1 cellular context compared by ENCODE assay signal in genomic region chr2:131492418-131493198, GRCh38.
TF ChIP-seq lines count a peak whose summit lies in the region.

No MANE protein-coding gene starts in this region.

TF ChIP-seq in H1, 55 proteins besides CTCF, POLR2A, EP300 and RAD21:
- TF ChIP-seq NANOG (IDR thresholded peaks at IDR 0.05; ENCODE audit: insufficient read depth, low read depth, low read length, poor library complexity, severe bottlenecking) (no peak), CBX8 (IDR thresholded peaks at IDR 0.05; ENCODE audit: borderline replicate concordance, low read depth, low read length) (no peak), HDAC6 (IDR thresholded peaks at IDR 0.05; ENCODE audit: low read depth, low read length) (no peak), SAP30 (IDR thresholded peaks at IDR 0.05; ENCODE audit: insufficient read depth, insufficient replicate concordance, low read length) (no peak), BACH1 (IDR thresholded peaks at IDR 0.05; ENCODE audit: low read length) (no peak), HDAC2 (IDR thresholded peaks at IDR 0.05; ENCODE audit: borderline replicate concordance in 1 of 2, low read depth in 2 of 2, low read length in 2 of 2) (peak in 1 of 2 experiments; percentile 71; a peak in 1 of 4 replicates), CHD1 (IDR thresholded peaks at IDR 0.05; ENCODE audit: low read depth, low read length) (no peak), BRCA1 (IDR thresholded peaks at IDR 0.05; ENCODE audit: low read depth, low read length) (no peak), FOSL1 (IDR thresholded peaks at IDR 0.05; ENCODE audit: insufficient read depth, low read depth, low read length) (no peak), EZH2 (IDR thresholded peaks at IDR 0.05; ENCODE audit: low read depth, low read length, severe bottlenecking) (no peak), ATF3 (IDR thresholded peaks at IDR 0.05; ENCODE audit: insufficient read depth, low read depth, low read length) (peak; percentile 70; the same call in 1 of the 2 replicates), GTF2F1 (IDR thresholded peaks at IDR 0.05; ENCODE audit: borderline replicate concordance, low read depth, low read length) (no peak), SIN3A (conservative IDR thresholded peaks at IDR 0.05 in 1 of 2, IDR thresholded peaks at IDR 0.05 in 1 of 2; ENCODE audit: low read depth in 1 of 2, low read length in 2 of 2) (no peak; a peak in 1 of 4 replicates), EGR1 (IDR thresholded peaks at IDR 0.05; ENCODE audit: borderline replicate concordance, low read depth, low read length) (no peak), SP2 (IDR thresholded peaks at IDR 0.05; ENCODE audit: low read length) (no peak), PHF8 (conservative IDR thresholded peaks at IDR 0.05; ENCODE audit: low read depth, low read length) (peak; percentile 82; the same call in 1 of the 2 replicates), MAX (IDR thresholded peaks at IDR 0.05) (peak; percentile 30), CTBP2 (IDR thresholded peaks at IDR 0.05; ENCODE audit: borderline replicate concordance, insufficient read depth, insufficient read length, low read length) (no peak), KDM1A (IDR thresholded peaks at IDR 0.05; ENCODE audit: borderline replicate concordance, low read length) (no peak), KDM4A (IDR thresholded peaks at IDR 0.05; ENCODE audit: low read depth, low read length, severe bottlenecking) (peak; percentile 88), RNF2 (IDR thresholded peaks at IDR 0.05; ENCODE audit: borderline replicate concordance, low read depth, low read length, missing control alignments, poor library complexity, severe bottlenecking) (no peak), SP4 (IDR thresholded peaks at IDR 0.05; ENCODE audit: low read length) (no peak), POU5F1 (IDR thresholded peaks at IDR 0.05; ENCODE audit: low read depth, low read length) (no peak), SIRT6 (IDR thresholded peaks at IDR 0.05; ENCODE audit: low read length) (no peak), E2F6 (IDR thresholded peaks at IDR 0.05) (peak; percentile 85), BCL11A (IDR thresholded peaks at IDR 0.05; ENCODE audit: low read depth in 2 of 2, low read length in 2 of 2) (no peak), TAF7 (optimal IDR thresholded peaks at IDR 0.05; ENCODE audit: borderline replicate concordance, low read depth, low read length) (peak; percentile 79), CEBPB (IDR thresholded peaks at IDR 0.05; ENCODE audit: low read depth, low read length) (no peak), YY1 (IDR thresholded peaks at IDR 0.05; ENCODE audit: low read depth, low read length) (peak; percentile 93), SRF (IDR thresholded peaks at IDR 0.05; ENCODE audit: low read depth, low read length) (peak; percentile 68; the same call in 1 of the 2 replicates), SIX5 (IDR thresholded peaks at IDR 0.05; ENCODE audit: low read depth, low read length) (no peak), NRF1 (IDR thresholded peaks at IDR 0.05; ENCODE audit: low read depth, low read length) (no peak), RFX5 (IDR thresholded peaks at IDR 0.05; ENCODE audit: borderline replicate concordance, low read depth, low read length) (no peak), JUN (IDR thresholded peaks at IDR 0.05; ENCODE audit: low read depth, low read length) (no peak), CBX5 (IDR thresholded peaks at IDR 0.05; ENCODE audit: low read depth, low read length) (no peak), TEAD4 (IDR thresholded peaks at IDR 0.05; ENCODE audit: low read depth, low read length) (peak; percentile 23; the same call in 1 of the 2 replicates), KDM5A (IDR thresholded peaks at IDR 0.05; ENCODE audit: low read length) (peak; percentile 94; the same call in 1 of the 2 replicates), JUND (IDR thresholded peaks at IDR 0.05; ENCODE audit: low read length) (no peak; the same call in 1 of the 2 replicates), RXRA (IDR thresholded peaks at IDR 0.05; ENCODE audit: insufficient read depth, low read depth, low read length) (no peak), SP1 (IDR thresholded peaks at IDR 0.05; ENCODE audit: low read depth, low read length) (peak; percentile 52; the same call in 1 of the 2 replicates), POLR2AphosphoS5 (IDR thresholded peaks at IDR 0.05; ENCODE audit: low read depth, low read length) (peak; percentile 71), ATF2 (IDR thresholded peaks at IDR 0.05; ENCODE audit: low read length) (no peak), USF2 (IDR thresholded peaks at IDR 0.05; ENCODE audit: low read length) (no peak), TBP (IDR thresholded peaks at IDR 0.05; ENCODE audit: low read depth, low read length) (peak; percentile 79), MAFK (IDR thresholded peaks at IDR 0.05; ENCODE audit: low read depth, low read length) (no peak), ASH2L (IDR thresholded peaks at IDR 0.05; ENCODE audit: low read length) (peak; percentile 33), CREB1 (IDR thresholded peaks at IDR 0.05) (peak; percentile 96), TAF1 (IDR thresholded peaks at IDR 0.05; ENCODE audit: low read depth, low read length) (peak; percentile 89), CHD7 (IDR thresholded peaks at IDR 0.05; ENCODE audit: insufficient replicate concordance, low read length) (no peak), GABPA (IDR thresholded peaks at IDR 0.05; ENCODE audit: borderline replicate concordance, insufficient read depth, low read length) (no peak), ZNF274 (IDR thresholded peaks at IDR 0.05; ENCODE audit: borderline replicate concordance, extremely low read depth, low read length) (no peak), CHD2 (IDR thresholded peaks at IDR 0.05; ENCODE audit: low read length) (0 out of 2 replicates have a peak, but pooled peaks have one; percentile 15), RBBP5 (IDR thresholded peaks at IDR 0.05; ENCODE audit: borderline replicate concordance, low read depth, low read length) (peak; percentile 87; the same call in 1 of the 2 replicates), TCF12 (IDR thresholded peaks at IDR 0.05; ENCODE audit: low read depth, low read length) (0 out of 2 replicates have a peak, but pooled peaks have one; percentile 33), SUZ12 (IDR thresholded peaks at IDR 0.05; ENCODE audit: low read length) (no peak)
